8 cellular contexts compared by ENCODE assay signal in genomic region chr2:216113572-216113971, GRCh38. TPM values are rescaled to one million over a fixed set of nuclear protein-coding genes. Genes with fewer than 3 reads are reported as not detected.
DNase-seq lines count a peak whose midpoint lies in the region; ATAC-seq and TF ChIP-seq lines count a peak whose summit lies in the region.

No MANE protein-coding gene starts in this region.

- DNase-seq in activated CD4-positive, alpha-beta T cell treated with anti-CD3 and anti-CD28 coated beads, Interleukin-2, amount 10 ng/mL, durations not matched to agents 24 days and 14 days = peak; percentile 69
- no peak for DNase-seq in activated CD4-positive, alpha-beta T cell treated with anti-CD3 and anti-CD28 coated beads for 4 hours
- DNase-seq in OCI-M1 (lab: John Stamatoyannopoulos, UW) (peak; percentile 39), skeletal muscle cell (ENCODE audit: low read depth) (peak; percentile 21), neuronal stem cell (ENCODE audit: low spot score) (no peak), DMS114 treated with DMSO at 0.1 percent for 48 hours (lab: John Stamatoyannopoulos, UW; ENCODE audit: unreplicated experiment) (no peak), esophagus squamous epithelium (lab: John Stamatoyannopoulos, UW) (no peak)

- H2BK120ac ChIP-seq in neuronal stem cell (ENCODE audit: low read depth, low read length) = no peak overlapping the region

- H3K18ac ChIP-seq in neuronal stem cell (ENCODE audit: low read length) = no peak overlapping the region

- H3K36me3 Mint-ChIP-seq in activated CD4-positive, alpha-beta T cell treated with anti-CD3 and anti-CD28 coated beads, Interleukin-2, amount 10 ng/mL, durations not matched to agents 24 days and 14 days (ENCODE audit: low read depth) = peaks cover 76% of the 10 kb centered on the region

- peaks cover 6% of the 10 kb centered on the region for H3K27me3 Mint-ChIP-seq in activated CD4-positive, alpha-beta T cell treated with anti-CD3 and anti-CD28 coated beads, Interleukin-2, amount 10 ng/mL, durations not matched to agents 24 days and 14 days

- no peak overlapping the region for H3K27ac ChIP-seq in neuronal stem cell (replicated peaks; ENCODE audit: low read length)
- H3K27ac ChIP-seq in esophagus squamous epithelium = no peak overlapping the region

- no peak overlapping the region for H2AFZ ChIP-seq in neuronal stem cell (ENCODE audit: low read length)

- H3K4me3 Mint-ChIP-seq in activated CD4-positive, alpha-beta T cell treated with anti-CD3 and anti-CD28 coated beads, Interleukin-2, amount 10 ng/mL, durations not matched to agents 24 days and 14 days = peak overlapping the region; percentile 46

- no peak overlapping the region for H3K4me2 ChIP-seq in neuronal stem cell (ENCODE audit: insufficient read depth, low read length, poor library complexity, severe bottlenecking)

- no peak overlapping the region for H2AK5ac ChIP-seq in neuronal stem cell (ENCODE audit: low read depth, low read length)

- peaks cover 19 to 31% of the 10 kb centered on the region in 2 donors for H3K4me1 ChIP-seq in neuronal stem cell (ENCODE audit: control insufficient read depth in 2 of 2, insufficient read depth in 1 of 2, low read depth in 1 of 2, low read length in 2 of 2)
- peaks cover 15 to 78% (median 23%) of the 10 kb centered on the region in 3 donors for H3K4me1 ChIP-seq in esophagus squamous epithelium

- intact Hi-C loops in activated CD4-positive, alpha-beta T cell treated with anti-CD3 and anti-CD28 coated beads, Interleukin-2, amount 10 ng/mL, durations not matched to agents 24 days and 14 days (cut with micrococcal nuclease) = no loop called here
- intact Hi-C loops in esophagus squamous epithelium (cut with DNase I) = no loop called here

- H3K36me3 ChIP-seq in neuronal stem cell (replicated peaks in 1 of 2; ENCODE audit: control insufficient read depth in 2 of 2, insufficient read depth in 2 of 2, low read length in 2 of 2) (peaks cover 30 to 81% of the 10 kb centered on the region in 2 donors), esophagus squamous epithelium (peaks cover 0 to 71% (median 0%) of the 10 kb centered on the region in 3 donors)

- no peaks in the 10 kb centered on the region for H3K79me1 ChIP-seq in neuronal stem cell (ENCODE audit: low read depth, low read length)

- no peak for TF ChIP-seq POLR2A in esophagus squamous epithelium (IDR thresholded peaks at IDR 0.05)

- no peak overlapping the region for H3K9ac ChIP-seq in neuronal stem cell (ENCODE audit: low read depth, low read length, poor library complexity)

- H3K4ac ChIP-seq in neuronal stem cell (ENCODE audit: low read length) = no peak overlapping the region

- WGBS in neuronal stem cell (ENCODE audit: extremely low coverage in 2 of 2, insufficient read length in 2 of 2, insufficient replicate concordance in 1 of 2), 2 donors = no CpG with 5 or more reads among the region's 3 CpGs
- WGBS in esophagus squamous epithelium, 2 donors = 60 to 75% methylated on average over 2 to 3 of the region's 3 CpGs

- H4K91ac ChIP-seq in neuronal stem cell (ENCODE audit: low read depth, low read length, poor library complexity) = no peak overlapping the region

- peak; percentile 72 for ATAC-seq in HG02623 (IDR thresholded peaks at IDR 0.05; ENCODE audit: unreplicated experiment)

- H2BK12ac ChIP-seq in neuronal stem cell (ENCODE audit: low read length) = no peak overlapping the region

- H3K14ac ChIP-seq in neuronal stem cell (ENCODE audit: low read length) = no peak overlapping the region

- no peaks in the 10 kb centered on the region for H3K9me3 ChIP-seq in neuronal stem cell (replicated peaks in 1 of 2; ENCODE audit: control insufficient read depth in 2 of 2, insufficient read depth in 1 of 2, low read depth in 1 of 2, low read length in 2 of 2)
- H3K9me3 ChIP-seq in esophagus squamous epithelium = no peaks in the 10 kb centered on the region

- H3K27me3 ChIP-seq in neuronal stem cell (ENCODE audit: control insufficient read depth in 3 of 3, insufficient read depth in 3 of 3, low read depth in 1 of 3, low read length in 3 of 3) = no peaks in the 10 kb centered on the region
- no peaks in the 10 kb centered on the region for H3K27me3 ChIP-seq in esophagus squamous epithelium

- TF ChIP-seq CTCF in esophagus squamous epithelium (IDR thresholded peaks at IDR 0.05) = no peak

- H3K27ac Mint-ChIP-seq in activated CD4-positive, alpha-beta T cell treated with anti-CD3 and anti-CD28 coated beads, Interleukin-2, amount 10 ng/mL, durations not matched to agents 24 days and 14 days = peak overlapping the region; percentile 81

- H3K23ac ChIP-seq in neuronal stem cell (ENCODE audit: low read depth, low read length, poor library complexity) = no peak overlapping the region

- no peaks in the 10 kb centered on the region for H3K9me3 Mint-ChIP-seq in activated CD4-positive, alpha-beta T cell treated with anti-CD3 and anti-CD28 coated beads, Interleukin-2, amount 10 ng/mL, durations not matched to agents 24 days and 14 days

- H3K4me1 Mint-ChIP-seq in activated CD4-positive, alpha-beta T cell treated with anti-CD3 and anti-CD28 coated beads, Interleukin-2, amount 10 ng/mL, durations not matched to agents 24 days and 14 days = peaks cover 73% of the 10 kb centered on the region

- H2BK5ac ChIP-seq in neuronal stem cell (ENCODE audit: low read length) = no peak overlapping the region

- H4K8ac ChIP-seq in neuronal stem cell (ENCODE audit: low read depth, low read length) = no peak overlapping the region

- H3K4me3 ChIP-seq in skeletal muscle cell (ENCODE audit: low read depth, low read length) = no peak overlapping the region
- no peak overlapping the region for H3K4me3 ChIP-seq in neuronal stem cell (ENCODE audit: low read length in 2 of 2)
- no peak overlapping the region for H3K4me3 ChIP-seq in esophagus squamous epithelium

- H2BK15ac ChIP-seq in neuronal stem cell (ENCODE audit: low read length) = no peak overlapping the region

RNA-seq across cellular contexts. Expression of gene XRCC5, which starts 4.4 kb away (rescaled TPM):
- total RNA-seq in activated CD4-positive, alpha-beta T cell treated with anti-CD3 and anti-CD28 coated beads, Interleukin-2, amount 10 ng/mL, durations not matched to agents 24 days and 14 days = 476 and 510 TPM in 2 replicates
- polyA plus RNA-seq in neuronal stem cell (2013, experiment 1 of 2) = 260 TPM
- 259 TPM for polyA plus RNA-seq in neuronal stem cell (2013, experiment 2 of 2)
- 100 to 1,000 TPM in 3 of 4 donors, 10 to 100 TPM in 1; 87.3 to 202 (median 170) TPM for total RNA-seq in esophagus squamous epithelium

RNA-seq across cellular contexts. Expression of gene TMEM169, which starts 31.9 kb away (rescaled TPM):
- total RNA-seq in activated CD4-positive, alpha-beta T cell treated with anti-CD3 and anti-CD28 coated beads, Interleukin-2, amount 10 ng/mL, durations not matched to agents 24 days and 14 days = 0.51 and 0.97 TPM in 2 replicates
- polyA plus RNA-seq in neuronal stem cell (2013, experiment 1 of 2) = 61.7 TPM
- polyA plus RNA-seq in neuronal stem cell (2013, experiment 2 of 2) = 62.7 TPM
- under 1 TPM in 3 of 4 donors, not detected in 1; 0.09 to 0.29 (median 0.19) TPM for total RNA-seq in esophagus squamous epithelium

RNA-seq across cellular contexts. Expression of gene PECR, which starts 32.0 kb away (rescaled TPM):
- total RNA-seq in activated CD4-positive, alpha-beta T cell treated with anti-CD3 and anti-CD28 coated beads, Interleukin-2, amount 10 ng/mL, durations not matched to agents 24 days and 14 days = 13.1 and 15.3 TPM in 2 replicates
- polyA plus RNA-seq in neuronal stem cell (2013, experiment 1 of 2) = 9.1 TPM
- polyA plus RNA-seq in neuronal stem cell (2013, experiment 2 of 2) = 9.5 TPM
- total RNA-seq in esophagus squamous epithelium = 1 to 10 TPM; 1.5 to 6.8 (median 5.1) TPM

Comparison
In these comparisons a context has a peak if more than half of its experiments do, and no peak if none do; other contexts are left out.
1. DNase-seq: peak in activated CD4-positive, alpha-beta T cell treated with anti-CD3 and anti-CD28 coated beads, Interleukin-2, amount 10 ng/mL, durations not matched to agents 24 days and 14 days (single experiment), OCI-M1 (single experiment) and skeletal muscle cell (single experiment); none in activated CD4-positive, alpha-beta T cell treated with anti-CD3 and anti-CD28 coated beads for 4 hours (0 of 2), neuronal stem cell (single experiment), DMS114 treated with DMSO at 0.1 percent for 48 hours (single experiment) and esophagus squamous epithelium (single experiment).